In genomic region chr11:112773256-112773655, GRCh38 we compare ENCODE assay signal across 2 cellular contexts.
A peak's percentile ranks its signal among the peaks of the same experiment; 100 is the strongest.
TF ChIP-seq lines count a peak whose summit lies in the region.

No MANE protein-coding gene starts in this region.

TF ChIP-seq in HEK293, 187 proteins besides CTCF, POLR2A, EP300 and RAD21 (continued from another document):
- TF ChIP-seq EGR2 (tag by site-specific recombination; IDR thresholded peaks at IDR 0.05; ENCODE audit: low read depth) (peak; percentile 33; the same call in 1 of the 2 replicates), ZNF610 (tag by site-specific recombination; IDR thresholded peaks at IDR 0.05; ENCODE audit: borderline replicate concordance) (no peak), ZFP69B (tag by site-specific recombination; IDR thresholded peaks at IDR 0.05) (no peak), ZNF23 (tag by site-specific recombination; IDR thresholded peaks at IDR 0.05; ENCODE audit: borderline replicate concordance) (no peak)

TF ChIP-seq in H1, 55 proteins besides CTCF, POLR2A, EP300 and RAD21 (continued from another document):
- TF ChIP-seq SAP30 (IDR thresholded peaks at IDR 0.05; ENCODE audit: insufficient read depth, insufficient replicate concordance, low read length) (no peak), ASH2L (IDR thresholded peaks at IDR 0.05; ENCODE audit: low read length) (no peak)
